1 cellular context compared by ENCODE assay signal in genomic region chr1:93905051-93905450, GRCh38.
TF ChIP-seq lines count a peak whose summit lies in the region.

No MANE protein-coding gene starts in this region.

TF ChIP-seq in endothelial cell of umbilical vein, 7 proteins besides CTCF, POLR2A, EP300 and RAD21:
- TF ChIP-seq GATA2 (IDR thresholded peaks at IDR 0.05; ENCODE audit: insufficient read depth, insufficient read length, low read depth, low read length) (no peak), MYC (IDR thresholded peaks at IDR 0.05; ENCODE audit: low read depth, low read length) (no peak), POLR2AphosphoS5 (IDR thresholded peaks at IDR 0.05; ENCODE audit: insufficient read depth, low read depth, low read length) (no peak)
- TF ChIP-seq, protein P1, sequence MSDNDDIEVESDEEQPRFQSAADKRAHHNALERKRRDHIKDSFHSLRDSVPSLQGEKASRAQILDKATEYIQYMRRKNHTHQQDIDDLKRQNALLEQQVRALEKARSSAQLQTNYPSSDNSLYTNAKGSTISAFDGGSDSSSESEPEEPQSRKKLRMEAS (IDR thresholded peaks at IDR 0.05; ENCODE audit: insufficient read depth, insufficient read length) = no peak
